19 cellular contexts compared by ENCODE assay signal in genomic region chr10:28738200-28738599, GRCh38.
DNase-seq lines count a peak whose midpoint lies in the region; ATAC-seq, FAIRE-seq and TF ChIP-seq lines count a peak whose summit lies in the region.
"Had no signal": no experiment of that assay in that cellular context is flagged by ENCODE, and none has a peak within 500 bp of the region (broad histone marks: within the 10 kb centered on the region; RNA-seq: fewer than 3 reads in every experiment).

No MANE protein-coding gene starts in this region.

- no peak for TF ChIP-seq RAD21 in GM12878 (IDR thresholded peaks at IDR 0.05; ENCODE audit: insufficient read depth, low read depth, low read length)

- TF ChIP-seq POLR2A in GM12878 (IDR thresholded peaks at IDR 0.05; ENCODE audit: low read depth, low read length) = no peak

- CTCF ChIA-PET in activated CD4-positive, alpha-beta T cell treated with anti-CD3 and anti-CD28 coated beads for 36 hours (lab: Charles Lee) = interaction anchor here (0.8 to 1.5 kb wide), 2 partner anchors 15 to 74 kb away, joined by 3 to 4 read pairs; no protein-coding TSS in a partner anchor
- CTCF ChIA-PET in GM12878 (lab: Yijun Ruan, JAX) = no interaction called here

- ATAC-seq in activated CD4-positive, alpha-beta T cell treated with anti-CD3 and anti-CD28 coated beads for 36 hours = no peak
- ATAC-seq in GM12878 (no peak), GM21576 (IDR thresholded peaks at IDR 0.05; ENCODE audit: unreplicated experiment) (no peak)
- ATAC-seq: activated T-cell treated with anti-CD3 and anti-CD28 coated beads, Interleukin-2, amount 50 U/mL, for 4 hours; pancreas; upper lobe of right lung had no signal

- H3K4me2 ChIP-seq in GM12878 (ENCODE audit: control insufficient read depth, insufficient read depth) (no peak overlapping the region), osteoblast (ENCODE audit: insufficient read depth, low read length) (no peak overlapping the region)

- peaks cover 11% of the 10 kb centered on the region for H3K27me3 Mint-ChIP-seq in activated CD4-positive, alpha-beta T cell treated with anti-CD3 and anti-CD28 coated beads for 36 hours
- peaks cover 4% of the 10 kb centered on the region for H3K27me3 Mint-ChIP-seq in activated CD4-positive, alpha-beta T cell treated with anti-CD3 and anti-CD28 coated beads, Interleukin-2, amount 10 ng/mL, durations not matched to agents 24 days and 14 days

- no peak for TF ChIP-seq EP300 in GM12878 (IDR thresholded peaks at IDR 0.05; ENCODE audit: borderline replicate concordance in 1 of 2, control insufficient read depth in 1 of 2, low read depth in 2 of 2, low read length in 2 of 2)

- TF ChIP-seq CTCF in GM12878 (IDR thresholded peaks at IDR 0.05 in 2 of 3, conservative IDR thresholded peaks at IDR 0.05 in 1 of 3; ENCODE audit: control insufficient read depth in 2 of 3, extremely low read depth in 1 of 3, insufficient read depth in 1 of 3, low read depth in 3 of 3, low read length in 3 of 3) = 0 out of 6 replicates have a peak, but pooled peaks of 2 of the 3 experiments have one; percentile 3 to 21
- TF ChIP-seq CTCF in osteoblast (IDR thresholded peaks at IDR 0.05; ENCODE audit: extremely low read depth, low read depth, low read length) = peak; percentile 15

- H3K9me3 Mint-ChIP-seq in activated CD4-positive, alpha-beta T cell treated with anti-CD3 and anti-CD28 coated beads for 36 hours (ENCODE audit: low read depth) = peaks cover 1% of the 10 kb centered on the region
- H3K9me3 Mint-ChIP-seq in activated CD4-positive, alpha-beta T cell treated with anti-CD3 and anti-CD28 coated beads, Interleukin-2, amount 10 ng/mL, durations not matched to agents 24 days and 14 days = no peaks in the 10 kb centered on the region
- H3K9me3 Mint-ChIP-seq: dendritic cell treated with granulocyte-macrophage colony-stimulating factor and Interleukin-4, amounts not matched to agents 40 ng/mL and 50 ng/mL, for 4 days had no signal

- H3K9me3 ChIP-seq in GM12878 (replicated peaks; ENCODE audit: control insufficient read depth, insufficient read depth, low read length) (no peaks in the 10 kb centered on the region), osteoblast (ENCODE audit: low read depth, low read length) (peaks cover 4% of the 10 kb centered on the region)
- H3K9me3 ChIP-seq: pancreas, upper lobe of right lung had no signal

- in situ Hi-C loops in KBM-7 (cut with MboI; ENCODE audit: low pct_unique_long_range_greater_than_20kb, low sequenced_read_pairs) (no loop called here), GM12878 (cut with MboI) (no loop called here)

- H3K27ac Mint-ChIP-seq in activated CD4-positive, alpha-beta T cell treated with anti-CD3 and anti-CD28 coated beads for 36 hours = no peak overlapping the region
- H3K27ac Mint-ChIP-seq in activated CD4-positive, alpha-beta T cell treated with anti-CD3 and anti-CD28 coated beads, Interleukin-2, amount 10 ng/mL, durations not matched to agents 24 days and 14 days = no peak overlapping the region
- H3K27ac Mint-ChIP-seq: activated B cell treated with CpG ODN at 0.5 μM for 24 hours; dendritic cell treated with granulocyte-macrophage colony-stimulating factor and Interleukin-4, amounts not matched to agents 40 ng/mL and 50 ng/mL, for 4 days had no signal

- no peaks in the 10 kb centered on the region for H3K4me1 ChIP-seq in GM12878 (ENCODE audit: control insufficient read depth, insufficient read depth, low read length)
- H3K4me1 ChIP-seq in osteoblast (ENCODE audit: insufficient read depth, low read length) = no peaks in the 10 kb centered on the region
- H3K4me1 ChIP-seq: pancreas, upper lobe of right lung had no signal

- BruUV-seq in GM12878 (replicated peaks; lab: Mats Ljungman, UMichigan) = no TSS peak

- no peaks in the 10 kb centered on the region for H3K27me3 ChIP-seq in GM12878 (replicated peaks in 1 of 2; ENCODE audit: control insufficient read depth in 2 of 2, insufficient read depth in 2 of 2, low read length in 1 of 2)
- peaks cover 15% of the 10 kb centered on the region for H3K27me3 ChIP-seq in osteoblast (ENCODE audit: insufficient read depth, low read length)
- H3K27me3 ChIP-seq: pancreas, upper lobe of right lung had no signal

- H4K20me1 ChIP-seq in GM12878 (ENCODE audit: control insufficient read depth, insufficient read depth) (no peaks in the 10 kb centered on the region), osteoblast (ENCODE audit: insufficient read depth, low read length) (no peaks in the 10 kb centered on the region)

- H3K27ac ChIP-seq in GM12878 (ENCODE audit: control insufficient read depth, insufficient read depth) (no peak overlapping the region), osteoblast (ENCODE audit: low read depth, low read length) (no peak overlapping the region)
- H3K27ac ChIP-seq: pancreas, upper lobe of right lung had no signal

- WGBS in GM12878 (ENCODE audit: insufficient coverage, insufficient replicate concordance, low lambda C conversion rate, missing lambda C conversion rate) = 7% methylated on average over 1 of the region's 1 CpG

- POLR2A ChIA-PET in activated CD4-positive, alpha-beta T cell treated with anti-CD3 and anti-CD28 coated beads for 36 hours (lab: Charles Lee) = no interaction called here
- POLR2A ChIA-PET in GM12878 (lab: Charles Lee) = no interaction called here

- H3K9ac ChIP-seq in GM12878 (ENCODE audit: control insufficient read depth, insufficient read depth, low read length) = no peak overlapping the region

- no peaks in the 10 kb centered on the region for H3K4me1 Mint-ChIP-seq in activated CD4-positive, alpha-beta T cell treated with anti-CD3 and anti-CD28 coated beads for 36 hours
- H3K4me1 Mint-ChIP-seq in activated CD4-positive, alpha-beta T cell treated with anti-CD3 and anti-CD28 coated beads, Interleukin-2, amount 10 ng/mL, durations not matched to agents 24 days and 14 days = no peaks in the 10 kb centered on the region
- H3K4me1 Mint-ChIP-seq: activated B cell treated with CpG ODN at 0.5 μM for 24 hours had no signal

- H3K4me3 ChIP-seq in GM12878 (no peak overlapping the region), osteoblast (ENCODE audit: insufficient read depth, low read length) (no peak overlapping the region)
- H3K4me3 ChIP-seq: pancreas, upper lobe of right lung had no signal

- H2AFZ ChIP-seq in GM12878 (ENCODE audit: control insufficient read depth, low read depth, low read length) = no peak overlapping the region
- H2AFZ ChIP-seq in osteoblast (ENCODE audit: low read length) = no peak overlapping the region

- H3K36me3 ChIP-seq in GM12878 (ENCODE audit: control insufficient read depth in 2 of 2, insufficient read depth in 2 of 2, low read length in 1 of 2) = no peaks in the 10 kb centered on the region
- no peaks in the 10 kb centered on the region for H3K36me3 ChIP-seq in osteoblast (ENCODE audit: insufficient read depth, low read length)
- H3K36me3 ChIP-seq: pancreas, upper lobe of right lung had no signal

- H3K4me3 Mint-ChIP-seq in activated CD4-positive, alpha-beta T cell treated with anti-CD3 and anti-CD28 coated beads for 36 hours = no peak overlapping the region
- H3K4me3 Mint-ChIP-seq in activated CD4-positive, alpha-beta T cell treated with anti-CD3 and anti-CD28 coated beads, Interleukin-2, amount 10 ng/mL, durations not matched to agents 24 days and 14 days = no peak overlapping the region
- H3K4me3 Mint-ChIP-seq: activated B cell treated with CpG ODN at 0.5 μM for 24 hours; activated T-cell treated with anti-CD3 and anti-CD28 coated beads, Interleukin-2, amount 50 U/mL, for 4 hours; dendritic cell treated with granulocyte-macrophage colony-stimulating factor and Interleukin-4, amounts not matched to agents 40 ng/mL and 50 ng/mL, for 4 days had no signal

- DNase-seq in activated CD4-positive, alpha-beta T cell treated with anti-CD3 and anti-CD28 coated beads for 36 hours = peak; percentile 27
- DNase-seq in activated CD4-positive, alpha-beta T cell treated with anti-CD3 and anti-CD28 coated beads, Interleukin-2, amount 10 ng/mL, durations not matched to agents 24 days and 14 days = no peak
- peak; percentile 13 for DNase-seq in KBM-7
- DNase-seq in GM12878 (ENCODE audit: low read depth, low spot score) = no peak
- no peak for DNase-seq in osteoblast (ENCODE audit: insufficient read length, low spot score, missing footprints)
- DNase-seq in SW 1271 (lab: John Stamatoyannopoulos, UW) = no peak
- no peak for DNase-seq in iPS-NIHi11 (ENCODE audit: low spot score)
- DNase-seq: activated B cell treated with CpG ODN at 0.5 μM for 24 hours; activated T-cell treated with anti-CD3 and anti-CD28 coated beads, Interleukin-2, amount 50 U/mL, for 4 hours; amygdala; HCEC 1CT; midbrain; NCI-H146; NCI-H774; pancreas; upper lobe of right lung had no signal

- intact Hi-C loops in activated CD4-positive, alpha-beta T cell treated with anti-CD3 and anti-CD28 coated beads for 36 hours (cut with DNase I, micrococcal nuclease) = no loop called here
- intact Hi-C loops in activated CD4-positive, alpha-beta T cell treated with anti-CD3 and anti-CD28 coated beads, Interleukin-2, amount 10 ng/mL, durations not matched to agents 24 days and 14 days (cut with micrococcal nuclease) = no loop called here
- intact Hi-C loops in GM12878 (cut with micrococcal nuclease; ENCODE audit: unreplicated experiment) = no loop called here

- H3K79me2 ChIP-seq in GM12878 (ENCODE audit: control insufficient read depth, insufficient read depth, low read length) (no peaks in the 10 kb centered on the region), osteoblast (ENCODE audit: insufficient read depth, low read length) (no peaks in the 10 kb centered on the region)

- SMC1A ChIA-PET in GM12878 (lab: Charles Lee; ENCODE audit: uncharacterized antibody, unreplicated experiment) = no interaction called here

- no peaks in the 10 kb centered on the region for H3K36me3 Mint-ChIP-seq in activated CD4-positive, alpha-beta T cell treated with anti-CD3 and anti-CD28 coated beads for 36 hours (ENCODE audit: low read depth)
- no peaks in the 10 kb centered on the region for H3K36me3 Mint-ChIP-seq in activated CD4-positive, alpha-beta T cell treated with anti-CD3 and anti-CD28 coated beads, Interleukin-2, amount 10 ng/mL, durations not matched to agents 24 days and 14 days (ENCODE audit: low read depth)

- no peak for FAIRE-seq in GM12878 (lab: Jason Lieb, UNC)
- FAIRE-seq: GM18507, pancreas had no signal

- RAD21 ChIA-PET in GM12878 (lab: Charles Lee; ENCODE audit: unreplicated experiment) = no interaction called here

TF ChIP-seq in GM12878, 131 proteins besides CTCF, POLR2A, EP300 and RAD21 (continues in another document):
- TF ChIP-seq USF2 (IDR thresholded peaks at IDR 0.05; ENCODE audit: borderline replicate concordance, low read depth, low read length) (no peak), SREBF1 (IDR thresholded peaks at IDR 0.05; ENCODE audit: low read length) (no peak), SMC3 (IDR thresholded peaks at IDR 0.05; ENCODE audit: borderline replicate concordance, low read length) (no peak)

Comparison
In these comparisons a context has a peak if more than half of its experiments do, and no peak if none do; other contexts are left out.
1. DNase-seq: peak in activated CD4-positive, alpha-beta T cell treated with anti-CD3 and anti-CD28 coated beads for 36 hours (single experiment) and KBM-7 (single experiment); none in activated CD4-positive, alpha-beta T cell treated with anti-CD3 and anti-CD28 coated beads, Interleukin-2, amount 10 ng/mL, durations not matched to agents 24 days and 14 days (single experiment), GM12878 (single experiment), osteoblast (single experiment), SW 1271 (0 of 2) and iPS-NIHi11 (single experiment).